ENCODE assay signal across 8 cellular contexts in genomic region chr1:63593303-63593886, GRCh38. TPM values are rescaled to one million over a fixed set of nuclear protein-coding genes. Genes with fewer than 3 reads are reported as not detected.
A peak's percentile ranks its signal among the peaks of the same experiment; 100 is the strongest.
DNase-seq lines count a peak whose midpoint lies in the region; ATAC-seq and TF ChIP-seq lines count a peak whose summit lies in the region.

Gene PGM1 (plus strand): TSS chr1:63593411. CDS start chr1:63593489, 78 bp downstream.

- peak; percentile 69 for TF ChIP-seq POLR2A in Raji (IDR thresholded peaks at IDR 0.05; ENCODE audit: insufficient read depth, low read depth, low read length)

- H3K27ac ChIP-seq in DND-41 (ENCODE audit: low read length) (peak within 1 kb of the TSS; percentile 55), neuronal stem cell (replicated peaks; ENCODE audit: low read length) (no peak within 1 kb of the TSS)

- no peak within 1 kb of the TSS for H4K8ac ChIP-seq in neuronal stem cell (ENCODE audit: low read depth, low read length)

- DNase-seq in DND-41 = peak; percentile 76
- DNase-seq in KBM-7 = peak; percentile 80
- DNase-seq in activated gamma-delta T cell treated with anti-CD3 and anti-CD28 coated beads, Interleukin-2, amount 50 U/mL, for 16 hours (ENCODE audit: low read depth) = peak; percentile 61
- peak; percentile 67 for DNase-seq in foreskin melanocyte
- peak; percentile 49 for DNase-seq in neuronal stem cell (ENCODE audit: low spot score)

- peak; percentile 80 for ATAC-seq in DND-41 (ENCODE audit: insufficient read depth, low read depth)
- peak; percentile 80 for ATAC-seq in GM21723 (IDR thresholded peaks at IDR 0.05; ENCODE audit: unreplicated experiment)

- H2BK5ac ChIP-seq in neuronal stem cell (ENCODE audit: low read length) = no peak within 1 kb of the TSS

- no peak for TF ChIP-seq CTCF in DND-41 (IDR thresholded peaks at IDR 0.05; ENCODE audit: borderline replicate concordance, extremely low read depth, low read length, poor library complexity, severe bottlenecking)
- no peak for TF ChIP-seq CTCF in subcutaneous adipose tissue (IDR thresholded peaks at IDR 0.05; ENCODE audit: low read depth)

- peak within 1 kb of the TSS; percentile 85 for H3K14ac ChIP-seq in neuronal stem cell (ENCODE audit: low read length)

- H3K4me3 ChIP-seq in DND-41 (ENCODE audit: low read depth in 1 of 2, low read length in 2 of 2) = peak within 1 kb of the TSS; percentile 35 to 99
- peak within 1 kb of the TSS; percentile 83 to 93 for H3K4me3 ChIP-seq in neuronal stem cell (ENCODE audit: low read length in 2 of 2)

- peaks cover 13% of the 10 kb centered on the region for H3K79me2 ChIP-seq in DND-41 (ENCODE audit: insufficient read depth, low read length)

- peaks cover 32% of the 10 kb centered on the region for H3K4me1 ChIP-seq in DND-41 (ENCODE audit: insufficient read depth, low read length)
- peaks cover 4% of the 10 kb centered on the region in 2 donors for H3K4me1 ChIP-seq in neuronal stem cell (ENCODE audit: control insufficient read depth in 2 of 2, insufficient read depth in 1 of 2, low read depth in 1 of 2, low read length in 2 of 2)

- peak within 1 kb of the TSS; percentile 77 for H2AFZ ChIP-seq in DND-41 (ENCODE audit: low read depth, low read length)
- H2AFZ ChIP-seq in neuronal stem cell (ENCODE audit: low read length) = peak within 1 kb of the TSS; percentile 100

- peak within 1 kb of the TSS; percentile 76 for H3K18ac ChIP-seq in neuronal stem cell (ENCODE audit: low read length)

- H3K36me3 ChIP-seq in DND-41 (ENCODE audit: insufficient read depth, low read length) = no peaks in the 10 kb centered on the region; the same call in 1 of the 2 replicates
- H3K36me3 ChIP-seq in neuronal stem cell (replicated peaks in 1 of 2; ENCODE audit: control insufficient read depth in 2 of 2, insufficient read depth in 2 of 2, low read length in 2 of 2) = no peaks in the 10 kb centered on the region

- H3K27me3 ChIP-seq in DND-41 (ENCODE audit: insufficient read depth, low read length, poor library complexity) (no peaks in the 10 kb centered on the region), neuronal stem cell (ENCODE audit: control insufficient read depth in 3 of 3, insufficient read depth in 3 of 3, low read depth in 1 of 3, low read length in 3 of 3) (peaks cover 0 to 21% (median 0%) of the 10 kb centered on the region in 3 experiments)

- H4K20me1 ChIP-seq in DND-41 (ENCODE audit: insufficient read depth, low read length) = peaks cover 3% of the 10 kb centered on the region; the same call in 1 of the 2 replicates

- H3K23ac ChIP-seq in neuronal stem cell (ENCODE audit: low read depth, low read length, poor library complexity) = peak within 1 kb of the TSS; percentile 22

- H3K9me3 ChIP-seq in DND-41 (ENCODE audit: insufficient read depth, low read length, severe bottlenecking) (no peaks in the 10 kb centered on the region), neuronal stem cell (replicated peaks in 1 of 2; ENCODE audit: control insufficient read depth in 2 of 2, insufficient read depth in 1 of 2, low read depth in 1 of 2, low read length in 2 of 2) (no peaks in the 10 kb centered on the region)

- H3K9ac ChIP-seq in DND-41 (ENCODE audit: low read depth, low read length) (peak within 1 kb of the TSS; percentile 64), neuronal stem cell (ENCODE audit: low read depth, low read length, poor library complexity) (peak within 1 kb of the TSS; percentile 87)

- no peak within 1 kb of the TSS for H2AK5ac ChIP-seq in neuronal stem cell (ENCODE audit: low read depth, low read length)

- H2BK12ac ChIP-seq in neuronal stem cell (ENCODE audit: low read length) = peak within 1 kb of the TSS; percentile 60

- no peak within 1 kb of the TSS for H4K91ac ChIP-seq in neuronal stem cell (ENCODE audit: low read depth, low read length, poor library complexity)

- no peak within 1 kb of the TSS for H2BK120ac ChIP-seq in neuronal stem cell (ENCODE audit: low read depth, low read length)

- peaks cover 2% of the 10 kb centered on the region for H3K79me1 ChIP-seq in neuronal stem cell (ENCODE audit: low read depth, low read length)

- in situ Hi-C loops in KBM-7 (cut with MboI; ENCODE audit: low pct_unique_long_range_greater_than_20kb, low sequenced_read_pairs) = no loop called here

- no CpG with 5 or more reads among the region's 64 CpGs for WGBS in neuronal stem cell (ENCODE audit: extremely low coverage in 2 of 2, insufficient read length in 2 of 2, insufficient replicate concordance in 1 of 2), 2 donors

- H3K4me2 ChIP-seq in DND-41 (ENCODE audit: insufficient read depth, low read length) (peak within 1 kb of the TSS; percentile 81), neuronal stem cell (ENCODE audit: insufficient read depth, low read length, poor library complexity, severe bottlenecking) (peak within 1 kb of the TSS; percentile 95)

- H2BK15ac ChIP-seq in neuronal stem cell (ENCODE audit: low read length) = peak within 1 kb of the TSS; percentile 8

- no peak within 1 kb of the TSS for H3K4ac ChIP-seq in neuronal stem cell (ENCODE audit: low read length)

RNA-seq across cellular contexts. Expression of gene PGM1, which starts in this region (rescaled TPM):
- 7.3 TPM for polyA plus RNA-seq in neuronal stem cell (2013, experiment 1 of 2)
- 7.1 TPM for polyA plus RNA-seq in neuronal stem cell (2013, experiment 2 of 2)
- total RNA-seq in subcutaneous adipose tissue = 100 to 1,000 TPM; 111 to 275 (median 132) TPM
